In the genomic region with DNA sequence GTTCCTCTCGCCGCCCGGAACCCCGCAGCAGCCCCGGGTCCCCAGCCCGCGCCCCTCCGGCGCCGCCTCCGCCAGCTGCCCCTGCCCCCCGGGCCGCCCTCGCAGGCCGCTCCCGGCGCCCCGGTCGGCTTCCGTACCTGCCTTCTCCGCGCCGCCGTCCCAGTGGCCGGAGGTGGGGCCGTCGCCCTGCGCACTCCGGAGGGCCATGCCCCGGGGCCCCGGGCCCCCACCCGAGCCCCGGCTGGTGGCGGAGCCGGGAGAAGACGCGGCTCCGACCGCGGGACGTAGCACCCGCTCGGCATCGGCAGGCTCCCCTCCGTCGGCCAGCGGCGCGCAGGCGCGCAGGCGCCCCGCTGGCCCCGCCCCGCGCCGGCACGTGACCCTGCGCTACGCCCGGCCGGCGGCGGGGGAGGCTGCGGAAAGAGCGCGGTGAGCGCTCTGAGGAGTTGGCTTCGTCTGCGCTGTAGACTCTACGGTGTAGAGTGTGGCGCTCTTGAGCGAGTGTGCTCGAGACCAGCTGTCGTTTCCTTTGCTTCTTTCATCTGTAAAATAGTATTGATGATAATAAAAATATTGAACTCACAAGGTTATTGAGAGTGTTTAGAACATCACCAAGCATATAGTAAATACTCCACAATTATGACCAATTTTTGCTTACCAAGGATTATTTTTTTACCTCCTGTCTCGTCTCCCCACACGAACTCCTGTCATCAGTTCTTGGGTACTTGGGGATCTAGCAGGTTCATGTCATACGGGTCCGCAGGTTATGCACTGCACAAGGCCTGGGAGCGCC, we compare ENCODE assay signal across 8 cellular contexts. TPM values are rescaled to one million over a fixed set of nuclear protein-coding genes. Genes with fewer than 3 reads are reported as not detected.
DNase-seq lines count a peak whose midpoint lies in the region; ATAC-seq, FAIRE-seq and TF ChIP-seq lines count a peak whose summit lies in the region.

A gene with protein sequence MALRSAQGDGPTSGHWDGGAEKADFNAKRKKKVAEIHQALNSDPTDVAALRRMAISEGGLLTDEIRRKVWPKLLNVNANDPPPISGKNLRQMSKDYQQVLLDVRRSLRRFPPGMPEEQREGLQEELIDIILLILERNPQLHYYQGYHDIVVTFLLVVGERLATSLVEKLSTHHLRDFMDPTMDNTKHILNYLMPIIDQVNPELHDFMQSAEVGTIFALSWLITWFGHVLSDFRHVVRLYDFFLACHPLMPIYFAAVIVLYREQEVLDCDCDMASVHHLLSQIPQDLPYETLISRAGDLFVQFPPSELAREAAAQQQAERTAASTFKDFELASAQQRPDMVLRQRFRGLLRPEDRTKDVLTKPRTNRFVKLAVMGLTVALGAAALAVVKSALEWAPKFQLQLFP (minus strand): TSS at position 335 of the 793 bp plus-strand sequence. CDS start 128 bp downstream, at position 207.

- ATAC-seq in HG02840 (IDR thresholded peaks at IDR 0.05; ENCODE audit: low FRiP score, unreplicated experiment) = peak; percentile 96

- TF ChIP-seq POLR2A in GM12891 (IDR thresholded peaks at IDR 0.05; ENCODE audit: low read depth, low read length) (peak; percentile 50; the same call in 1 of the 2 replicates), transverse colon (IDR thresholded peaks at IDR 0.05) (peak; percentile 14)

- peak within 1 kb of the TSS; percentile 66 to 97 (median 86) for H3K4me3 ChIP-seq in transverse colon

- intact Hi-C loops in cardiac septum (cut with DNase I) = loop anchor here (2.0 to 5.0 kb wide), 4 partner anchors 18 to 110 kb away; a partner anchor contains a TSS
- intact Hi-C loops in transverse colon (cut with DNase I; ENCODE audit: low total_unique reads) = no loop called here

- peak; percentile 98 for FAIRE-seq in GM12891 (lab: Jason Lieb, UNC)

- H3K9me3 ChIP-seq in transverse colon = peaks cover 0 to 2% of the 10 kb centered on the region in 2 donors

- in situ Hi-C loops in transverse colon (cut with MboI; ENCODE audit: low pct_ligation_motif_present in 1 of 4, low pct_unique_long_range_greater_than_20kb in 1 of 4, low sequenced_read_pairs in 3 of 4) = no loop called here

- H3K4me1 ChIP-seq in transverse colon = peaks cover 13 to 32% (median 27%) of the 10 kb centered on the region in 4 donors

- DNase-seq in GM12891 (ENCODE audit: insufficient read length, low spot score) (peak; percentile 85), NCI-H1417 treated with DMSO at 0.1 percent for 48 hours (lab: John Stamatoyannopoulos, UW) (peak; percentile 32), SW 1271 (lab: John Stamatoyannopoulos, UW) (peak; percentile 69 to 89), cardiac septum (ENCODE audit: low spot score) (peak; percentile 92), pons (ENCODE audit: low spot score) (peak; percentile 90), transverse colon (peak; percentile 89)
- DNase-seq in activated naive CD8-positive, alpha-beta T cell treated with anti-CD3 and anti-CD28 coated beads, Interleukin-2, amount 50 U/mL, for 16 hours (ENCODE audit: low read depth, low spot score) = peak; percentile 66

- no peak for TF ChIP-seq EP300 in transverse colon (IDR thresholded peaks at IDR 0.05; ENCODE audit: low read depth)

- 0% methylated on average over 9 to 44 of the region's 80 CpGs for WGBS in transverse colon (ENCODE audit: low coverage in 1 of 2), 2 donors

- peak in 1 of 5 experiments; percentile 10 for TF ChIP-seq CTCF in transverse colon (IDR thresholded peaks at IDR 0.05)

- no peaks in the 10 kb centered on the region for H3K27me3 ChIP-seq in transverse colon

- peak within 1 kb of the TSS; percentile 94 to 98 (median 95) for H3K27ac ChIP-seq in transverse colon

- H3K36me3 ChIP-seq in transverse colon = no peaks in the 10 kb centered on the region

TF ChIP-seq in GM12891, 5 proteins besides CTCF, POLR2A, EP300 and RAD21:
- TF ChIP-seq TAF1 (IDR thresholded peaks at IDR 0.05; ENCODE audit: low read depth, low read length) = peak; percentile 56
- TF ChIP-seq PAX5 (IDR thresholded peaks at IDR 0.05; ENCODE audit: insufficient read depth, low read length, severe bottlenecking) = no peak
- peak; percentile 59 for TF ChIP-seq POLR2AphosphoS5 (IDR thresholded peaks at IDR 0.05; ENCODE audit: low read depth, low read length)

RNA-seq across cellular contexts. Expression of the gene that starts here (rescaled TPM):
- polyA plus RNA-seq in GM12891 (2012; ENCODE audit: low read depth, missing spikeins) = 6.9 TPM
- total RNA-seq in cardiac septum (26.5 TPM), transverse colon (10 to 100 TPM; 29.1 to 65.5 (median 36.9) TPM)

Comparison
In these comparisons a context has a peak if more than half of its experiments do, and no peak if none do; other contexts are left out.
1. Peak in every context shown above with its lines: DNase-seq, ATAC-seq, H3K4me3 ChIP-seq and H3K27ac ChIP-seq.
2. DNase-seq: peak in every context shown above with its lines; median percentile 92 in cardiac septum; 90 in pons; 89 in transverse colon; 85 in GM12891; 79 in SW 1271; 66 in activated naive CD8-positive, alpha-beta T cell treated with anti-CD3 and anti-CD28 coated beads, Interleukin-2, amount 50 U/mL, for 16 hours; 32 in NCI-H1417 treated with DMSO at 0.1 percent for 48 hours.